In the genomic region with DNA sequence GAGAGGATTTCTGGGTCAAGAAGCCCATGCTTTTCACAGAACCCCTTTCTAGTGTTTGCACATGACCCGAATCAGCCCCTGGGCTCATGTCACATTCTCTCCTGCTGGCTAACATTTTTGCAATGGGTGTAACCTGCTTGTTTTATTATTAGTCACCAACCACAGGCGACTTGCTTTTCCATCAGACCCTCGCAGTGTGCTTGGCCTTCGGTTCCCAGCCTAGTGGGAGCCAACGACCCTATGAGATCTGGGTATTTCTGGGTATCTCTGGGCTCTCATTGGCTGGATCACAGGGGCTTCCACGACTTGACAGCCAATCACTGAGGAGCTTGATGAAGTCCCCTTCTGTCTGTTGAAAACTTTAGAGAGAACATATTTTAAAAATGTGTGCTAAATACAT, we compare ENCODE assay signal across 13 cellular contexts. TPM values are rescaled to one million over a fixed set of nuclear protein-coding genes. Genes with fewer than 3 reads are reported as not detected.
DNase-seq lines count a peak whose midpoint lies in the region; ATAC-seq, FAIRE-seq and TF ChIP-seq lines count a peak whose summit lies in the region.
"Had no signal": no experiment of that assay in that cellular context is flagged by ENCODE, and none has a peak within 500 bp of the region (broad histone marks: within the 10 kb centered on the region; RNA-seq: fewer than 3 reads in every experiment).

No MANE protein-coding gene starts in this region.

- H3K4me1 ChIP-seq in A549, result peaks cover 45% of the 10 kb centered on the region
- H3K4me1 ChIP-seq in naive thymus-derived CD4-positive, alpha-beta T cell (ENCODE audit: control insufficient read depth in 2 of 2, insufficient read depth in 2 of 2, low read length in 2 of 2), result no peaks in the 10 kb centered on the region

- H3K36me3 ChIP-seq in naive thymus-derived CD4-positive, alpha-beta T cell (ENCODE audit: control insufficient read depth in 2 of 3, insufficient read depth in 3 of 3, low read length in 3 of 3), result no peaks in the 10 kb centered on the region

- CTCF ChIA-PET in A549 (lab: Yijun Ruan, JAX), result interaction anchor here (0.9 to 5.5 kb wide), 8 partner anchors 9 to 119 kb away, joined by 4 to 29 read pairs (median 13); no protein-coding TSS in a partner anchor
- CTCF ChIA-PET in naive thymus-derived CD4-positive, alpha-beta T cell (lab: Charles Lee), result no interaction called here

- peaks cover 5 to 12% (median 8%) of the 10 kb centered on the region in 7 donors for H3K4me1 Mint-ChIP-seq in naive thymus-derived CD4-positive, alpha-beta T cell

- peaks cover 0 to 21% (median 8%) of the 10 kb centered on the region in 11 donors for H3K9me3 Mint-ChIP-seq in naive thymus-derived CD4-positive, alpha-beta T cell

- peaks cover 11% of the 10 kb centered on the region; the same call in 2 of the 3 replicates for H3K9me3 ChIP-seq in A549
- H3K9me3 ChIP-seq in naive thymus-derived CD4-positive, alpha-beta T cell (ENCODE audit: control insufficient read depth in 2 of 3, low read length in 3 of 3), result no peaks in the 10 kb centered on the region

- H3K4me3 ChIP-seq in A549, result no peak overlapping the region
- H3K4me3 ChIP-seq in naive thymus-derived CD4-positive, alpha-beta T cell (ENCODE audit: low read length), result no peak overlapping the region
- H3K4me3 ChIP-seq: GM12878 had no signal

- ATAC-seq in A549, result peak; percentile 73 to 87
- no peak for ATAC-seq in naive thymus-derived CD4-positive, alpha-beta T cell
- no peak for ATAC-seq in GM18867 (IDR thresholded peaks at IDR 0.05; ENCODE audit: unreplicated experiment)
- ATAC-seq: GM12878 had no signal

- H3K27ac ChIP-seq in A549, result peak overlapping the region; percentile 63 to 83
- H3K27ac ChIP-seq in naive thymus-derived CD4-positive, alpha-beta T cell (ENCODE audit: low read depth, low read length), result no peak overlapping the region
- H3K27ac ChIP-seq: C4-2B had no signal

- TF ChIP-seq RAD21 in A549 (conservative IDR thresholded peaks at IDR 0.05 in 1 of 2, IDR thresholded peaks at IDR 0.05 in 1 of 2), result no peak

- no peak for TF ChIP-seq CTCF in A549 (IDR thresholded peaks at IDR 0.05)

- H3K27ac Mint-ChIP-seq in naive thymus-derived CD4-positive, alpha-beta T cell, result no peak overlapping the region

- peaks cover 0 to 6% (median 0%) of the 10 kb centered on the region in 5 donors for H3K36me3 Mint-ChIP-seq in naive thymus-derived CD4-positive, alpha-beta T cell

- no peak for FAIRE-seq in A549 (lab: Jason Lieb, UNC)
- FAIRE-seq: GM12878 had no signal

- 7% methylated on average over 6 of the region's 6 CpGs for WGBS in A549 (ENCODE audit: missing lambda C conversion rate)

- DNase-seq in A549 (ENCODE audit: low read depth in 1 of 2, low spot score in 1 of 2), result peak; percentile 72 to 84
- DNase-seq in HS-5 (ENCODE audit: low read depth), result peak; percentile 92
- DNase-seq in astrocyte of the hippocampus (ENCODE audit: low read depth, low spot score), result peak; percentile 89
- peak; percentile 73 for DNase-seq in kidney tubule cell (ENCODE audit: low spot score)
- DNase-seq in naive thymus-derived CD4-positive, alpha-beta T cell, result no peak
- DNase-seq in erythroblast (lab: John Stamatoyannopoulos, UW), result no peak
- no peak for DNase-seq in globus pallidus (ENCODE audit: low spot score)
- DNase-seq: effector CD4-positive, alpha-beta T cell; NCI-H69; retina had no signal

- TF ChIP-seq POLR2A in A549 (IDR thresholded peaks at IDR 0.05; ENCODE audit: low read length) (no peak), erythroblast (IDR thresholded peaks at IDR 0.05; ENCODE audit: low read length) (no peak)

- 0 out of 5 replicates have a peak, but pooled peaks of 1 of the 2 experiments have one; percentile 20 for TF ChIP-seq EP300 in A549 (IDR thresholded peaks at IDR 0.05)

- H3K27me3 ChIP-seq in naive thymus-derived CD4-positive, alpha-beta T cell (ENCODE audit: control insufficient read depth in 2 of 2, insufficient read depth in 2 of 2, low read length in 2 of 2), result no peaks in the 10 kb centered on the region

- H3K27me3 Mint-ChIP-seq in naive thymus-derived CD4-positive, alpha-beta T cell, result peaks cover 4 to 21% (median 7%) of the 10 kb centered on the region in 5 donors

- H3K4me2 ChIP-seq in A549, result peak overlapping the region; percentile 39

- POLR2A ChIA-PET in A549 (lab: Yijun Ruan, JAX), result no interaction called here
- POLR2A ChIA-PET in naive thymus-derived CD4-positive, alpha-beta T cell (lab: Charles Lee), result no interaction called here

- no peak overlapping the region for H3K4me3 Mint-ChIP-seq in naive thymus-derived CD4-positive, alpha-beta T cell

- intact Hi-C loops in naive thymus-derived CD4-positive, alpha-beta T cell (cut with micrococcal nuclease), result no loop called here

TF ChIP-seq in A549, 52 proteins besides CTCF, POLR2A, EP300 and RAD21:
- TF ChIP-seq, protein P1, sequence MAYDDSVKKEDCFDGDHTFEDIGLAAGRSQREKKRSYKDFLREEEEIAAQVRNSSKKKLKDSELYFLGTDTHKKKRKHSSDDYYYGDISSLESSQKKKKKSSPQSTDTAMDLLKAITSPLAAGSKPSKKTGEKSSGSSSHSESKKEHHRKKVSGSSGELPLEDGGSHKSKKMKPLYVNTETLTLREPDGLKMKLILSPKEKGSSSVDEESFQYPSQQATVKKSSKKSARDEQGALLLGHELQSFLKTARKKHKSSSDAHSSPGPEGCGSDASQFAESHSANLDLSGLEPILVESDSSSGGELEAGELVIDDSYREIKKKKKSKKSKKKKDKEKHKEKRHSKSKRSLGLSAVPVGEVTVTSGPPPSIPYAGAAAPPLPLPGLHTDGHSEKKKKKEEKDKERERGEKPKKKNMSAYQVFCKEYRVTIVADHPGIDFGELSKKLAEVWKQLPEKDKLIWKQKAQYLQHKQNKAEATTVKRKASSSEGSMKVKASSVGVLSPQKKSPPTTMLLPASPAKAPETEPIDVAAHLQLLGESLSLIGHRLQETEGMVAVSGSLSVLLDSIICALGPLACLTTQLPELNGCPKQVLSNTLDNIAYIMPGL (CRISPR knock-in tag; IDR thresholded peaks at IDR 0.05; ENCODE audit: borderline replicate concordance), result no peak
- TF ChIP-seq USF2 (IDR thresholded peaks at IDR 0.05), result no peak
- peak; percentile 56 for TF ChIP-seq MAX (IDR thresholded peaks at IDR 0.05)
- TF ChIP-seq, protein P2, sequence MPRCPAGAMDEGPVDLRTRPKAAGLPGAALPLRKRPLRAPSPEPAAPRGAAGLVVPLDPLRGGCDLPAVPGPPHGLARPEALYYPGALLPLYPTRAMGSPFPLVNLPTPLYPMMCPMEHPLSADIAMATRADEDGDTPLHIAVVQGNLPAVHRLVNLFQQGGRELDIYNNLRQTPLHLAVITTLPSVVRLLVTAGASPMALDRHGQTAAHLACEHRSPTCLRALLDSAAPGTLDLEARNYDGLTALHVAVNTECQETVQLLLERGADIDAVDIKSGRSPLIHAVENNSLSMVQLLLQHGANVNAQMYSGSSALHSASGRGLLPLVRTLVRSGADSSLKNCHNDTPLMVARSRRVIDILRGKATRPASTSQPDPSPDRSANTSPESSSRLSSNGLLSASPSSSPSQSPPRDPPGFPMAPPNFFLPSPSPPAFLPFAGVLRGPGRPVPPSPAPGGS (IDR thresholded peaks at IDR 0.05), result no peak
- TF ChIP-seq BHLHE40 (IDR thresholded peaks at IDR 0.05; ENCODE audit: low read depth, low read length), result no peak
- TF ChIP-seq HEYL (CRISPR knock-in tag; IDR thresholded peaks at IDR 0.05), result no peak
- no peak for TF ChIP-seq FOSL2 (IDR thresholded peaks at IDR 0.05)
- TF ChIP-seq FOSL2 (CRISPR knock-in tag; IDR thresholded peaks at IDR 0.05), result peak; percentile 73

RNA-seq across cellular contexts. Expression of gene FBLN2, which starts 11.0 kb away (rescaled TPM):
- polyA plus RNA-seq in A549 (2011; rRNA removed), result 1.1 and 1.3 TPM in 2 replicates
- 1.7 and 2.7 TPM in 2 replicates for polyA plus RNA-seq in A549 (2012; cell fraction: cytosol; rRNA removed)
- polyA plus RNA-seq in A549 (2012; cell fraction: nucleus; rRNA removed), result 5.7 and 7.7 TPM in 2 replicates
- polyA plus RNA-seq in A549 (2017; fragmentation: RNase III; extraction: RNeasy Plus Mini Kit Qiagen cat#74134 plus additional on column Dnase treatment), result 1.6 to 2.7 TPM (median 2.6 TPM) in 3 replicates
- 0.74 and 1.2 TPM in 2 replicates for polyA minus RNA-seq in A549 (2011; rRNA and poly(A)+ RNA removed)
- total RNA-seq in naive thymus-derived CD4-positive, alpha-beta T cell, result 1 to 10 TPM in 1 of 5 experiments, under 1 TPM in 1, not detected in 3; 0.11 to 1.5 TPM
- not detected for polyA plus RNA-seq in naive thymus-derived CD4-positive, alpha-beta T cell

RNA-seq across cellular contexts. Expression of gene HDAC11, which starts 57.8 kb away (rescaled TPM):
- 5.6 and 5.8 TPM in 2 replicates for polyA plus RNA-seq in A549 (2011; rRNA removed)
- polyA plus RNA-seq in A549 (2012; cell fraction: cytosol; rRNA removed), result 7.3 and 9.3 TPM in 2 replicates
- polyA plus RNA-seq in A549 (2012; cell fraction: nucleus; rRNA removed), result 9.0 and 9.7 TPM in 2 replicates
- polyA plus RNA-seq in A549 (2017; fragmentation: RNase III; extraction: RNeasy Plus Mini Kit Qiagen cat#74134 plus additional on column Dnase treatment), result 8.4 to 11.3 TPM (median 9.2 TPM) in 3 replicates
- polyA minus RNA-seq in A549 (2011; rRNA and poly(A)+ RNA removed), result 5.2 and 6.9 TPM in 2 replicates
- 1 to 10 TPM; 1.2 to 8.0 (median 7.3) TPM for total RNA-seq in naive thymus-derived CD4-positive, alpha-beta T cell
- 1 to 10 TPM; 4.5 to 6.3 TPM for polyA plus RNA-seq in naive thymus-derived CD4-positive, alpha-beta T cell

Comparison
In these comparisons a context has a peak if more than half of its experiments do, and no peak if none do; other contexts are left out.
1. ATAC-seq: peak in A549 (2 of 2); none in naive thymus-derived CD4-positive, alpha-beta T cell (single experiment) and GM18867 (single experiment).
2. DNase-seq: peak in A549 (2 of 2), HS-5 (single experiment), astrocyte of the hippocampus (single experiment) and kidney tubule cell (single experiment); none in naive thymus-derived CD4-positive, alpha-beta T cell (0 of 9), erythroblast (0 of 2) and globus pallidus (single experiment).